8 cellular contexts compared by ENCODE assay signal in genomic region chr2:25342372-25343186, GRCh38. TPM values are rescaled to one million over a fixed set of nuclear protein-coding genes. Genes with fewer than 3 reads are reported as not detected.
DNase-seq lines count a peak whose midpoint lies in the region; ATAC-seq and TF ChIP-seq lines count a peak whose summit lies in the region.

No MANE protein-coding gene starts in this region.

- 18 to 23% methylated on average over 37 to 45 of the region's 45 CpGs for WGBS in aorta, 2 donors

- peak overlapping the region; percentile 83 for H3K27ac Mint-ChIP-seq in T-helper 2 cell treated with Interferon-gamma antibody and Interleukin-4, amounts not matched to agents 5 μg/mL and 100 μg/mL, for 36 hours

- intact Hi-C loops in aorta (cut with DNase I), result loop anchor here (2.0 to 5.0 kb wide), 4 partner anchors 34 to 180 kb away; no protein-coding TSS in a partner anchor

- H3K36me3 ChIP-seq in rectal smooth muscle tissue (ENCODE audit: control insufficient read depth, insufficient read depth, low read length) (no peaks in the 10 kb centered on the region), aorta (ENCODE audit: control insufficient read depth in 1 of 2, insufficient read depth in 2 of 2, low read length in 1 of 2) (no peaks in the 10 kb centered on the region)

- H3K27me3 Mint-ChIP-seq in T-helper 2 cell treated with Interferon-gamma antibody and Interleukin-4, amounts not matched to agents 5 μg/mL and 100 μg/mL, for 36 hours (ENCODE audit: low read depth), result no peaks in the 10 kb centered on the region

- H3K9ac ChIP-seq in rectal smooth muscle tissue (ENCODE audit: low read length), result no peak overlapping the region

- peak overlapping the region; percentile 72 for H3K27ac ChIP-seq in rectal smooth muscle tissue (ENCODE audit: low read depth, low read length)
- peak overlapping the region in 1 of 2 donors; percentile 42 for H3K27ac ChIP-seq in aorta (ENCODE audit: low read depth in 1 of 2, low read length in 2 of 2)

- H3K9me3 Mint-ChIP-seq in T-helper 2 cell treated with Interferon-gamma antibody and Interleukin-4, amounts not matched to agents 5 μg/mL and 100 μg/mL, for 36 hours, result no peaks in the 10 kb centered on the region

- DNase-seq in GM13976 (ENCODE audit: low spot score) (peak; percentile 94), NCI-H1105 treated with DMSO at 0.1 percent for 48 hours (lab: John Stamatoyannopoulos, UW) (peak; percentile 58), astrocyte of the cerebellum (ENCODE audit: low read depth) (peak; percentile 50), hippocampal formation (lab: John Stamatoyannopoulos, UW) (peak; percentile 73 to 83), aorta (peak; percentile 90 to 94)
- DNase-seq in T-helper 2 cell treated with Interferon-gamma antibody and Interleukin-4, amounts not matched to agents 5 μg/mL and 100 μg/mL, for 36 hours (ENCODE audit: low spot score), result peak; percentile 87

- in situ Hi-C loops in GM13976 (cut with MboI; ENCODE audit: low sequenced_read_pairs, unreplicated experiment), result no loop called here
- in situ Hi-C loops in astrocyte of the cerebellum (cut with HindIII; ENCODE audit: low sequenced_read_pairs), result no loop called here

- TF ChIP-seq CTCF in GM13976 (IDR thresholded peaks at IDR 0.05; ENCODE audit: borderline replicate concordance, control extremely low read depth, extremely low read depth, insufficient read depth, missing control alignments), result peak; percentile 96
- peak; percentile 93 for TF ChIP-seq CTCF in astrocyte of the cerebellum (IDR thresholded peaks at IDR 0.05; ENCODE audit: low read depth, low read length, missing control alignments)

- H3K4me1 ChIP-seq in rectal smooth muscle tissue (ENCODE audit: control insufficient read depth, insufficient read depth, low read length) (peaks cover 17% of the 10 kb centered on the region), aorta (ENCODE audit: control insufficient read depth in 1 of 2, insufficient read depth in 2 of 2, low read length in 2 of 2) (no peaks in the 10 kb centered on the region)

- no peaks in the 10 kb centered on the region for H3K9me3 ChIP-seq in aorta (ENCODE audit: control insufficient read depth, low read length)

- H3K36me3 Mint-ChIP-seq in T-helper 2 cell treated with Interferon-gamma antibody and Interleukin-4, amounts not matched to agents 5 μg/mL and 100 μg/mL, for 36 hours (ENCODE audit: low read depth), result peaks cover 2% of the 10 kb centered on the region

- peak; percentile 72 for ATAC-seq in HG02642 (IDR thresholded peaks at IDR 0.05; ENCODE audit: poor library complexity, unreplicated experiment)
- peak; percentile 92 for ATAC-seq in aorta (ENCODE audit: low FRiP score)

- H3K4me3 ChIP-seq in astrocyte of the cerebellum (ENCODE audit: low read depth, low read length), result peak overlapping the region; percentile 44
- peak overlapping the region; percentile 74 for H3K4me3 ChIP-seq in rectal smooth muscle tissue (ENCODE audit: low read length)
- peak overlapping the region; percentile 87 to 96 for H3K4me3 ChIP-seq in aorta (ENCODE audit: low read length in 2 of 2)

- H3K27me3 ChIP-seq in rectal smooth muscle tissue (ENCODE audit: control insufficient read depth, insufficient read depth, low read length) (no peaks in the 10 kb centered on the region), aorta (ENCODE audit: control insufficient read depth in 1 of 2, insufficient read depth in 2 of 2, low read length in 1 of 2) (no peaks in the 10 kb centered on the region)

- peaks cover 23% of the 10 kb centered on the region for H3K4me1 Mint-ChIP-seq in T-helper 2 cell treated with Interferon-gamma antibody and Interleukin-4, amounts not matched to agents 5 μg/mL and 100 μg/mL, for 36 hours (ENCODE audit: low read depth)

- H3K4me3 Mint-ChIP-seq in T-helper 2 cell treated with Interferon-gamma antibody and Interleukin-4, amounts not matched to agents 5 μg/mL and 100 μg/mL, for 36 hours, result peak overlapping the region; percentile 79

RNA-seq across cellular contexts. Expression of gene DNMT3A, which starts 0.9 kb away (rescaled TPM):
- 10 to 100 TPM; 32.5 to 48.2 TPM for total RNA-seq in aorta
- 10 to 100 TPM in 1 of 2 donors, 1 to 10 TPM in 1; 9.4 to 11.6 TPM for polyA plus RNA-seq in aorta
